ENCODE assay signal across 8 cellular contexts in genomic region chr1:145964328-145965118, GRCh38. TPM values are rescaled to one million over a fixed set of nuclear protein-coding genes. Genes with fewer than 3 reads are reported as not detected.
DNase-seq lines count a peak whose midpoint lies in the region; ATAC-seq and TF ChIP-seq lines count a peak whose summit lies in the region.

Gene ANKRD34A, minus strand, starts transcription at chr1:145964575. Its CDS starts 2,816 bp downstream, at chr1:145961759.
Gene POLR3GL, plus strand, starts transcription at chr1:145964690. Its CDS starts 10,176 bp downstream, at chr1:145974866.

- DNase-seq in GM06990 (ENCODE audit: extremely low read depth, insufficient read length) (peak; percentile 85), HFF-Myc (ENCODE audit: extremely low read depth, low read depth) (peak; percentile 80), MV-4-11 (lab: John Stamatoyannopoulos, UW) (peak; percentile 92), SK-N-DZ (ENCODE audit: low spot score) (peak; percentile 93), glutamatergic neuron (peak; percentile 88), omental fat pad (ENCODE audit: low spot score) (peak; percentile 91), testis (peak; percentile 99)
- DNase-seq in activated naive CD4-positive, alpha-beta T cell treated with anti-CD3 and anti-CD28 coated beads, Interleukin-2, amount 10 ng/mL, durations not matched to agents 7 days and 5 days = peak; percentile 97

- H3K4me1 ChIP-seq in testis = peaks cover 23% of the 10 kb centered on the region

- peak; percentile 88 for ATAC-seq in omental fat pad (ENCODE audit: low FRiP score)

- H3K4me3 ChIP-seq in GM06990 (replicated peaks; ENCODE audit: low read depth, low read length) (peak within 1 kb of the TSS; percentile 84), HFF-Myc (replicated peaks; ENCODE audit: low read depth, low read length) (peak within 1 kb of the TSS; percentile 80), testis (peak within 1 kb of the TSS; percentile 49 to 76)

- TF ChIP-seq CTCF in GM06990 (IDR thresholded peaks at IDR 0.05; ENCODE audit: insufficient read depth, low read length, poor library complexity, severe bottlenecking) (no peak), HFF-Myc (IDR thresholded peaks at IDR 0.05; ENCODE audit: low read depth, low read length, missing control alignments) (no peak), glutamatergic neuron (IDR thresholded peaks at IDR 0.05; ENCODE audit: partially characterized antibody, unreplicated experiment) (no peak), omental fat pad (IDR thresholded peaks at IDR 0.05) (no peak), testis (IDR thresholded peaks at IDR 0.05) (no peak)

- H3K36me3 Mint-ChIP-seq in activated naive CD4-positive, alpha-beta T cell treated with anti-CD3 and anti-CD28 coated beads, Interleukin-2, amount 10 ng/mL, durations not matched to agents 7 days and 5 days = peaks cover 18% of the 10 kb centered on the region
- no peaks in the 10 kb centered on the region for H3K36me3 Mint-ChIP-seq in glutamatergic neuron (ENCODE audit: unreplicated experiment)

- H3K27ac ChIP-seq in testis = peak within 1 kb of the TSS; percentile 80 to 81

- peaks cover 25% of the 10 kb centered on the region for H3K27me3 Mint-ChIP-seq in activated naive CD4-positive, alpha-beta T cell treated with anti-CD3 and anti-CD28 coated beads, Interleukin-2, amount 10 ng/mL, durations not matched to agents 7 days and 5 days
- H3K27me3 Mint-ChIP-seq in glutamatergic neuron (ENCODE audit: unreplicated experiment) = peaks cover 11% of the 10 kb centered on the region

- H3K4me1 Mint-ChIP-seq in activated naive CD4-positive, alpha-beta T cell treated with anti-CD3 and anti-CD28 coated beads, Interleukin-2, amount 10 ng/mL, durations not matched to agents 7 days and 5 days = peaks cover 53% of the 10 kb centered on the region
- H3K4me1 Mint-ChIP-seq in glutamatergic neuron (ENCODE audit: low read depth, unreplicated experiment) = peaks cover 18% of the 10 kb centered on the region

- WGBS in testis, 2 donors = 1% methylated on average over 27 to 37 of the region's 37 CpGs

- CTCF ChIA-PET in activated naive CD4-positive, alpha-beta T cell treated with anti-CD3 and anti-CD28 coated beads, Interleukin-2, amount 10 ng/mL, durations not matched to agents 7 days and 5 days (lab: Charles Lee) = interaction anchor here (0.6 to 4.0 kb wide), 9 partner anchors 14 to 118 kb away, joined by 3 to 29 read pairs (median 5); partner anchors contain the start of genes NUDT17, PIAS3 and RBM8A

- intact Hi-C loops in testis (cut with DNase I; ENCODE audit: low total_unique reads) = no loop called here

- TF ChIP-seq POLR2A in testis (IDR thresholded peaks at IDR 0.05) = peak; percentile 87

- H3K27ac Mint-ChIP-seq in activated naive CD4-positive, alpha-beta T cell treated with anti-CD3 and anti-CD28 coated beads, Interleukin-2, amount 10 ng/mL, durations not matched to agents 7 days and 5 days = peak within 1 kb of the TSS; percentile 93
- peak within 1 kb of the TSS; percentile 88 for H3K27ac Mint-ChIP-seq in glutamatergic neuron (ENCODE audit: unreplicated experiment)

- peaks cover 11% of the 10 kb centered on the region for H3K9me3 Mint-ChIP-seq in activated naive CD4-positive, alpha-beta T cell treated with anti-CD3 and anti-CD28 coated beads, Interleukin-2, amount 10 ng/mL, durations not matched to agents 7 days and 5 days
- H3K9me3 Mint-ChIP-seq in glutamatergic neuron (ENCODE audit: unreplicated experiment) = peaks cover 11% of the 10 kb centered on the region

- peak within 1 kb of the TSS; percentile 87 for H3K4me3 Mint-ChIP-seq in activated naive CD4-positive, alpha-beta T cell treated with anti-CD3 and anti-CD28 coated beads, Interleukin-2, amount 10 ng/mL, durations not matched to agents 7 days and 5 days
- peak within 1 kb of the TSS; percentile 92 for H3K4me3 Mint-ChIP-seq in glutamatergic neuron (ENCODE audit: unreplicated experiment)

- H3K27me3 ChIP-seq in GM06990 (replicated peaks; ENCODE audit: control insufficient read depth, insufficient read depth, low read length) (no peaks in the 10 kb centered on the region), testis (no peaks in the 10 kb centered on the region)

- H3K36me3 ChIP-seq in GM06990 (ENCODE audit: control insufficient read depth, insufficient read depth, low read length) (no peaks in the 10 kb centered on the region), testis (ENCODE audit: low read depth, missing control alignments) (no peaks in the 10 kb centered on the region)

- H3K9me3 ChIP-seq in testis = no peaks in the 10 kb centered on the region

RNA-seq across cellular contexts. Expression of gene ANKRD34A, which starts in this region (rescaled TPM):
- polyA plus RNA-seq in SK-N-DZ (2014; cell fraction: cytosol; rRNA removed) = 0.55 and 0.71 TPM in 2 replicates
- polyA plus RNA-seq in SK-N-DZ (2014; cell fraction: nucleus; rRNA removed) = 0.46 and 0.58 TPM in 2 replicates
- total RNA-seq in glutamatergic neuron (ENCODE audit: unreplicated experiment) = 0.59 TPM
- 1 to 10 TPM in 1 of 4 donors, under 1 TPM in 3; 0.32 to 1.7 (median 0.58) TPM for total RNA-seq in omental fat pad
- total RNA-seq in testis = under 1 TPM; 0.31 to 0.43 TPM
- polyA plus RNA-seq in testis (ENCODE audit: insufficient read depth, low read depth, low replicate concordance) = 0.51 TPM

RNA-seq across cellular contexts. Expression of gene POLR3GL, which starts in this region (rescaled TPM):
- polyA plus RNA-seq in SK-N-DZ (2014; cell fraction: cytosol; rRNA removed) = 9.5 and 10.6 TPM in 2 replicates
- 7.5 and 11.4 TPM in 2 replicates for polyA plus RNA-seq in SK-N-DZ (2014; cell fraction: nucleus; rRNA removed)
- total RNA-seq in glutamatergic neuron (ENCODE audit: unreplicated experiment) = 13.2 TPM
- 10 to 100 TPM; 19.0 to 31.4 (median 24.0) TPM for total RNA-seq in omental fat pad
- total RNA-seq in testis = 10 to 100 TPM; 20.9 to 23.5 TPM
- 37.9 TPM for polyA plus RNA-seq in testis (ENCODE audit: insufficient read depth, low read depth, low replicate concordance)

Comparison
In these comparisons a context has a peak if more than half of its experiments do, and no peak if none do; other contexts are left out.
1. Peak in every context shown above with its lines: DNase-seq, ATAC-seq, H3K4me3 ChIP-seq and H3K27ac ChIP-seq.